In genomic region chr2:178480227-178481181, GRCh38 we compare ENCODE assay signal across 8 cellular contexts. TPM values are rescaled to one million over a fixed set of nuclear protein-coding genes. Genes with fewer than 3 reads are reported as not detected.
DNase-seq lines count a peak whose midpoint lies in the region; TF ChIP-seq lines count a peak whose summit lies in the region.

Gene PLEKHA3 (plus strand): TSS chr2:178480457. CDS start chr2:178480870, 413 bp downstream.

- H3K4me2 ChIP-seq in MM.1S (ENCODE audit: low read depth, low read length) = peak within 1 kb of the TSS; percentile 75
- peak within 1 kb of the TSS; percentile 71 for H3K4me2 ChIP-seq in neuronal stem cell (ENCODE audit: insufficient read depth, low read length, poor library complexity, severe bottlenecking)

- H3K4me3 ChIP-seq in MM.1S (ENCODE audit: low read length) = peak within 1 kb of the TSS; percentile 73
- H3K4me3 ChIP-seq in SJSA1 = peak within 1 kb of the TSS; percentile 61
- peak within 1 kb of the TSS; percentile 68 to 88 for H3K4me3 ChIP-seq in neuronal stem cell (ENCODE audit: low read length in 2 of 2)

- H3K27ac ChIP-seq in MM.1S (ENCODE audit: low read length) (peak within 1 kb of the TSS; percentile 85; the same call in 1 of the 2 replicates), SJSA1 (peak within 1 kb of the TSS; percentile 48), neuronal stem cell (replicated peaks; ENCODE audit: low read length) (peak within 1 kb of the TSS; percentile 49)

- H2BK120ac ChIP-seq in neuronal stem cell (ENCODE audit: low read depth, low read length) = no peak within 1 kb of the TSS

- no peaks in the 10 kb centered on the region for H3K79me1 ChIP-seq in neuronal stem cell (ENCODE audit: low read depth, low read length)

- no peak for TF ChIP-seq CTCF in MM.1S (IDR thresholded peaks at IDR 0.05; ENCODE audit: low read length)
- no peak for TF ChIP-seq CTCF in subcutaneous adipose tissue (IDR thresholded peaks at IDR 0.05; ENCODE audit: low read depth)

- no peaks in the 10 kb centered on the region for H3K27me3 ChIP-seq in MM.1S (replicated peaks; ENCODE audit: insufficient read depth, low read length)
- H3K27me3 ChIP-seq in SJSA1 (replicated peaks) = no peaks in the 10 kb centered on the region
- no peaks in the 10 kb centered on the region for H3K27me3 ChIP-seq in neuronal stem cell (ENCODE audit: control insufficient read depth in 3 of 3, insufficient read depth in 3 of 3, low read depth in 1 of 3, low read length in 3 of 3)

- H4K91ac ChIP-seq in neuronal stem cell (ENCODE audit: low read depth, low read length, poor library complexity) = no peak within 1 kb of the TSS

- H3K14ac ChIP-seq in neuronal stem cell (ENCODE audit: low read length) = no peak within 1 kb of the TSS

- H3K9me2 ChIP-seq in MM.1S (replicated peaks; ENCODE audit: insufficient read depth, low read length) = no peaks in the 10 kb centered on the region

- H3K79me2 ChIP-seq in MM.1S (ENCODE audit: low read length) = peaks cover 49% of the 10 kb centered on the region

- H2BK12ac ChIP-seq in neuronal stem cell (ENCODE audit: low read length) = no peak within 1 kb of the TSS

- no CpG with 5 or more reads among the region's 92 CpGs for WGBS in neuronal stem cell (ENCODE audit: extremely low coverage in 2 of 2, insufficient read length in 2 of 2, insufficient replicate concordance in 1 of 2), 2 donors

- H2AK5ac ChIP-seq in neuronal stem cell (ENCODE audit: low read depth, low read length) = no peak within 1 kb of the TSS

- H3K18ac ChIP-seq in neuronal stem cell (ENCODE audit: low read length) = peak within 1 kb of the TSS; percentile 79

- no peak within 1 kb of the TSS for H2BK5ac ChIP-seq in neuronal stem cell (ENCODE audit: low read length)

- H3K4me1 ChIP-seq in MM.1S (ENCODE audit: low read length) (peaks cover 25% of the 10 kb centered on the region), SJSA1 (replicated peaks) (peaks cover 7% of the 10 kb centered on the region; the same call in 1 of the 2 replicates), neuronal stem cell (ENCODE audit: control insufficient read depth in 2 of 2, insufficient read depth in 1 of 2, low read depth in 1 of 2, low read length in 2 of 2) (peaks cover 0 to 4% of the 10 kb centered on the region in 2 donors)

- H3F3A ChIP-seq in MM.1S (ENCODE audit: insufficient read depth, low read length) = peaks cover 25% of the 10 kb centered on the region

- DNase-seq in GF-D8 (lab: John Stamatoyannopoulos, UW) (peak; percentile 79), HCEC 1CT (peak; percentile 97), MM.1S (peak; percentile 86), SJSA1 (ENCODE audit: low read depth in 1 of 2, low spot score in 2 of 2) (peak; percentile 97 to 98), foreskin melanocyte (peak; percentile 88), neuronal stem cell (ENCODE audit: low spot score) (peak; percentile 85)
- peak; percentile 8 to 37 (median 31) for DNase-seq in activated naive CD4-positive, alpha-beta T cell (lab: John Stamatoyannopoulos, UW)

- peak within 1 kb of the TSS; percentile 67 for H3K9ac ChIP-seq in MM.1S (ENCODE audit: low read length)
- H3K9ac ChIP-seq in neuronal stem cell (ENCODE audit: low read depth, low read length, poor library complexity) = peak within 1 kb of the TSS; percentile 85

- no peak within 1 kb of the TSS for H3K4ac ChIP-seq in neuronal stem cell (ENCODE audit: low read length)

- no peaks in the 10 kb centered on the region for H4K20me1 ChIP-seq in MM.1S (ENCODE audit: insufficient read depth, low read length)

- H3K36me3 ChIP-seq in MM.1S (replicated peaks; ENCODE audit: insufficient read depth, low read length) = no peaks in the 10 kb centered on the region
- 0 out of 2 replicates have a peak, but pooled peaks cover under 1% of the 10 kb centered on the region for H3K36me3 ChIP-seq in SJSA1
- H3K36me3 ChIP-seq in neuronal stem cell (replicated peaks in 1 of 2; ENCODE audit: control insufficient read depth in 2 of 2, insufficient read depth in 2 of 2, low read length in 2 of 2) = peaks cover 0 to 10% of the 10 kb centered on the region in 2 donors

- H4K8ac ChIP-seq in neuronal stem cell (ENCODE audit: low read depth, low read length) = no peak within 1 kb of the TSS

- no peak within 1 kb of the TSS for H2BK15ac ChIP-seq in neuronal stem cell (ENCODE audit: low read length)

- H3K9me3 ChIP-seq in MM.1S (replicated peaks; ENCODE audit: insufficient read depth, low read length) = no peaks in the 10 kb centered on the region
- H3K9me3 ChIP-seq in SJSA1 (replicated peaks) = no peaks in the 10 kb centered on the region
- H3K9me3 ChIP-seq in neuronal stem cell (replicated peaks in 1 of 2; ENCODE audit: control insufficient read depth in 2 of 2, insufficient read depth in 1 of 2, low read depth in 1 of 2, low read length in 2 of 2) = no peaks in the 10 kb centered on the region

- H2AFZ ChIP-seq in MM.1S (ENCODE audit: low read length) (peak within 1 kb of the TSS; percentile 81), neuronal stem cell (ENCODE audit: low read length) (peak within 1 kb of the TSS; percentile 82)

- H3K23ac ChIP-seq in neuronal stem cell (ENCODE audit: low read depth, low read length, poor library complexity) = peak within 1 kb of the TSS; percentile 40

RNA-seq across cellular contexts. Expression of gene PLEKHA3, which starts in this region (rescaled TPM):
- total RNA-seq in SJSA1 (2014; rRNA removed; shearing (Covaris generic)) = 5.7 and 20.8 TPM in 2 replicates
- polyA plus RNA-seq in neuronal stem cell (2013, experiment 1 of 2) = 23.5 TPM
- polyA plus RNA-seq in neuronal stem cell (2013, experiment 2 of 2) = 25.0 TPM
- total RNA-seq in subcutaneous adipose tissue = 10 to 100 TPM in 3 of 4 donors, 1 to 10 TPM in 1; 7.5 to 13.0 (median 12.1) TPM

Comparison
In these comparisons a context has a peak if more than half of its experiments do, and no peak if none do; other contexts are left out.
1. Peak in every context shown above with its lines: DNase-seq, H3K4me3 ChIP-seq and H3K27ac ChIP-seq.
2. DNase-seq: peak in every context shown above with its lines; median percentile 98 in SJSA1; 97 in HCEC 1CT; 88 in foreskin melanocyte; 86 in MM.1S; 85 in neuronal stem cell; 79 in GF-D8; 31 in activated naive CD4-positive, alpha-beta T cell.